11 cellular contexts compared by ENCODE assay signal in the genomic region with DNA sequence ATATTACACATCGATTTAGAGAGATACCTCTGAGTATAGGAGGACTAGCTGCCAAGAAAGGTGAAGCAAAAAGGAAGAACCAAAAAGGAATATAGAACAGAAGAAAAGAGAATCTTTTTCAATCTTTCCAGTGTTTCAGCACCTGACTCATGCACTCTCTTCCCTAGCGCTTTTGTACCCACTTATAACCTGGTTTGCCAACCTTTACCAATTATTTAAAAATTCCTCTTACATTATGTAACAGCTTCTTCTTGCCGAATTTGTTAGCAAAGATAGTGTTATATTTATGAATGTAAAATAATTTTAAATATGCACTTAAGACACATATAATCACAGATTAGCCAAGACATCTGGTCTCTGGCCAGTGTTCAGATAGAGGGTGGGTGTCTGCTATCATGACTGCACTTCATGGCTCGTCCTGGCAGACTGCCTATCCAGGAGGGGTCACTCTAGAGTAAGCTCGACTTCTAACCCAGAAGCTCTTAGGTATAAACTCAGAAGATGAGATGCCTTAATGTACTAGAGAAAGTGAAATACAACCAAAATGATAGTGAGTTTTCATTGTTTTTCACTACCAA.
DNase-seq lines count a peak whose midpoint lies in the region; ATAC-seq and TF ChIP-seq lines count a peak whose summit lies in the region.
"Had no signal": no experiment of that assay in that cellular context is flagged by ENCODE, and none has a peak within 500 bp of the region (broad histone marks: within the 10 kb centered on the region; RNA-seq: fewer than 3 reads in every experiment).

No MANE protein-coding gene starts in this region.

- H3K23ac ChIP-seq in mesenchymal stem cell (ENCODE audit: low read length in 2 of 2): no peak overlapping the region

- no peak overlapping the region for H4K91ac ChIP-seq in mesenchymal stem cell (ENCODE audit: low read length)

- H2AK5ac ChIP-seq in mesenchymal stem cell (ENCODE audit: low read length, severe bottlenecking): no peak overlapping the region

- no peak overlapping the region for H3K27ac Mint-ChIP-seq in T-helper 17 cell
- H3K27ac Mint-ChIP-seq: activated naive CD8-positive, alpha-beta T cell had no signal

- H3K18ac ChIP-seq in mesenchymal stem cell (ENCODE audit: low read depth in 1 of 2, low read length in 2 of 2): no peak overlapping the region

- intact Hi-C loops in left ventricle myocardium inferior (cut with micrococcal nuclease): no loop called here

- H3K4me1 ChIP-seq in SJCRH30 (no peaks in the 10 kb centered on the region), left ventricle myocardium inferior (peaks cover 15% of the 10 kb centered on the region), mesenchymal stem cell (ENCODE audit: control insufficient read depth, insufficient read depth, low read depth, low read length) (no peaks in the 10 kb centered on the region)

- no peaks in the 10 kb centered on the region for H3K79me1 ChIP-seq in mesenchymal stem cell (replicated peaks; ENCODE audit: low read length, poor library complexity, severe bottlenecking)

- H2BK5ac ChIP-seq in mesenchymal stem cell (ENCODE audit: low read depth, low read length, poor library complexity, severe bottlenecking): no peak overlapping the region

- H4K8ac ChIP-seq in mesenchymal stem cell (ENCODE audit: low read length): no peak overlapping the region

- no peaks in the 10 kb centered on the region for H3K27me3 ChIP-seq in SJCRH30
- H3K27me3 ChIP-seq in left ventricle myocardium inferior (ENCODE audit: low read depth): no peaks in the 10 kb centered on the region
- H3K27me3 ChIP-seq in mesenchymal stem cell (ENCODE audit: control insufficient read depth in 1 of 2, insufficient read depth in 1 of 2, low read length in 2 of 2): no peaks in the 10 kb centered on the region

- in situ Hi-C loops in GM13977 (cut with MboI; ENCODE audit: low pct_unique_long_range_greater_than_20kb, low sequenced_read_pairs, unreplicated experiment): no loop called here

- H3K4me3 ChIP-seq in SJCRH30 (no peak overlapping the region), left ventricle myocardium inferior (no peak overlapping the region), mesenchymal stem cell (ENCODE audit: insufficient read depth in 1 of 2, low read depth in 1 of 2, low read length in 2 of 2) (no peak overlapping the region)

- DNase-seq in GM13977 (ENCODE audit: low spot score): no peak
- DNase-seq in SJCRH30: peak; percentile 43 to 61
- peak; percentile 31 for DNase-seq in left ventricle myocardium inferior
- no peak for DNase-seq in activated CD8-positive, alpha-beta memory T cell treated with anti-CD3 and anti-CD28 coated beads, Interleukin-2, amount 50 U/mL, for 48 hours
- no peak for DNase-seq in T-helper 17 cell
- no peak for DNase-seq in mesenchymal stem cell
- DNase-seq: naive B cell, NCI-H1092 treated with DMSO at 0.1 percent for 48 hours had no signal

- H3K14ac ChIP-seq in mesenchymal stem cell (ENCODE audit: low read length in 2 of 2): no peak overlapping the region

- H3K9ac ChIP-seq in mesenchymal stem cell (ENCODE audit: low read length): no peak overlapping the region

- H2BK120ac ChIP-seq in mesenchymal stem cell (ENCODE audit: low read depth, low read length): no peak overlapping the region

- H3K4me2 ChIP-seq in mesenchymal stem cell (ENCODE audit: low read length, poor library complexity, severe bottlenecking): no peak overlapping the region

- 57% methylated on average over 3 of the region's 5 CpGs for WGBS in mesenchymal stem cell

- H2BK15ac ChIP-seq in mesenchymal stem cell (ENCODE audit: low read depth, poor library complexity, severe bottlenecking): no peak overlapping the region

- no peak overlapping the region for H3K4me3 Mint-ChIP-seq in T-helper 17 cell
- H3K4me3 Mint-ChIP-seq: activated naive CD8-positive, alpha-beta T cell; naive B cell had no signal

- TF ChIP-seq CTCF in 22Rv1 (IDR thresholded peaks at IDR 0.05) (peak; percentile 66), GM13977 (IDR thresholded peaks at IDR 0.05; ENCODE audit: extremely low read depth, insufficient read depth, missing control alignments) (peak; percentile 19), left ventricle myocardium inferior (IDR thresholded peaks at IDR 0.05; ENCODE audit: borderline replicate concordance) (peak; percentile 28)

- no peak overlapping the region for H3K27ac ChIP-seq in 22Rv1
- no peak overlapping the region for H3K27ac ChIP-seq in SJCRH30
- H3K27ac ChIP-seq in left ventricle myocardium inferior (replicated peaks): no peak overlapping the region
- H3K27ac ChIP-seq in mesenchymal stem cell (ENCODE audit: low read length, poor library complexity, severe bottlenecking): no peak overlapping the region

- ATAC-seq in T-helper 17 cell (no peak), GM18519 (IDR thresholded peaks at IDR 0.05; ENCODE audit: low FRiP score, unreplicated experiment) (no peak)

- no peak overlapping the region for H2AFZ ChIP-seq in mesenchymal stem cell (ENCODE audit: low read depth, low read length)

- H3K9me3 ChIP-seq in SJCRH30 (replicated peaks): no peaks in the 10 kb centered on the region
- H3K9me3 ChIP-seq in left ventricle myocardium inferior (replicated peaks): no peaks in the 10 kb centered on the region
- no peaks in the 10 kb centered on the region for H3K9me3 ChIP-seq in T-helper 17 cell (ENCODE audit: control insufficient read depth, low read length, poor library complexity, severe bottlenecking)
- no peaks in the 10 kb centered on the region for H3K9me3 ChIP-seq in mesenchymal stem cell (ENCODE audit: control insufficient read depth, low read length)

- peaks cover 4% of the 10 kb centered on the region for H3K4me1 Mint-ChIP-seq in T-helper 17 cell
- H3K4me1 Mint-ChIP-seq: naive B cell had no signal

- no peaks in the 10 kb centered on the region for H3K27me3 Mint-ChIP-seq in T-helper 17 cell
- H3K27me3 Mint-ChIP-seq: activated naive CD8-positive, alpha-beta T cell; naive B cell had no signal

- H3K36me3 ChIP-seq in SJCRH30 (peaks cover 31% of the 10 kb centered on the region), left ventricle myocardium inferior (peaks cover 7% of the 10 kb centered on the region), mesenchymal stem cell (ENCODE audit: control insufficient read depth in 1 of 2, insufficient read depth in 2 of 2, low read depth in 1 of 2, low read length in 2 of 2) (peaks cover 0 to 11% of the 10 kb centered on the region in 2 experiments)

- no peak overlapping the region for H2BK12ac ChIP-seq in mesenchymal stem cell (ENCODE audit: low read length in 2 of 2)

- no peak overlapping the region for H3K4ac ChIP-seq in mesenchymal stem cell (ENCODE audit: low read depth in 1 of 2, low read length in 2 of 2)

- H3K36me3 Mint-ChIP-seq in T-helper 17 cell (ENCODE audit: low read depth): peaks cover 3% of the 10 kb centered on the region
- H3K36me3 Mint-ChIP-seq: naive B cell had no signal

Comparison
In these comparisons a context has a peak if more than half of its experiments do, and no peak if none do; other contexts are left out.
1. DNase-seq: peak in SJCRH30 (2 of 2) and left ventricle myocardium inferior (single experiment); none in GM13977 (single experiment), activated CD8-positive, alpha-beta memory T cell treated with anti-CD3 and anti-CD28 coated beads, Interleukin-2, amount 50 U/mL, for 48 hours (single experiment), T-helper 17 cell (0 of 3) and mesenchymal stem cell (single experiment).
2. Peak in every context shown above with its lines, with median percentiles within 50 percentile points of each other: CTCF ChIP-seq.